Comparison of ENCODE assay signal across 1 cellular context in the genomic region with DNA sequence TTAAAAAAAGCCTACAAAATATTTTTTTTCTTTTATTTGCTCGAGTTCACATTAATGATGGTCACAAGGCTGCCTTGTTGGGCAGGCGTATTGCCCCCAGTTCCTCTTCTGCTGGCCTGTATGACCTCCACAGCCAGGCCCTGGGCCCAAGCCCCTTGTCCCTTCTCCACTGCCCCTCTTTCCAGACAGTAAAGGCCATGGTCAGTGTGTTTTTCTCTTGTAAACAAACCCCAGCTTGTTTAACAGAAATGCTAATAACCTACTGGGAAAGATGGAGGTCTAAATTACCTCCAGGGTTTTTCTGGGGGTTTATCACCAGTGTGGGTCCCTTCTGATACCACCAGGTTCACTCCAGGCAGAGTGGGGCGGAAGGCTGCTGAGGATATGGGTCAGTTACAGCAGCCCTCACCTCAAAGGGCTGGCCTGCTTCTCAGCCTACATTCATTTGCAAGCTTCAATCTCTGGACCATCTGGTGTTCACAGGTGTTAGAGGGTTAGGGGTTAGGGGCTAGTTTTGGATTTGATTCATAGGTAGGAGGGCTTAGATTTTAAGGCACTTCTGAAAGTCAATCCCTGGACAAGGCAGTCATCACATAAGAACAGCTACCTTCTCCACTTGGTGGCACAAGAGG.
TF ChIP-seq lines count a peak whose summit lies in the region.

No MANE protein-coding gene starts in this region.

TF ChIP-seq in GM12878, 131 proteins besides CTCF, POLR2A, EP300 and RAD21:
- TF ChIP-seq, protein P1, sequence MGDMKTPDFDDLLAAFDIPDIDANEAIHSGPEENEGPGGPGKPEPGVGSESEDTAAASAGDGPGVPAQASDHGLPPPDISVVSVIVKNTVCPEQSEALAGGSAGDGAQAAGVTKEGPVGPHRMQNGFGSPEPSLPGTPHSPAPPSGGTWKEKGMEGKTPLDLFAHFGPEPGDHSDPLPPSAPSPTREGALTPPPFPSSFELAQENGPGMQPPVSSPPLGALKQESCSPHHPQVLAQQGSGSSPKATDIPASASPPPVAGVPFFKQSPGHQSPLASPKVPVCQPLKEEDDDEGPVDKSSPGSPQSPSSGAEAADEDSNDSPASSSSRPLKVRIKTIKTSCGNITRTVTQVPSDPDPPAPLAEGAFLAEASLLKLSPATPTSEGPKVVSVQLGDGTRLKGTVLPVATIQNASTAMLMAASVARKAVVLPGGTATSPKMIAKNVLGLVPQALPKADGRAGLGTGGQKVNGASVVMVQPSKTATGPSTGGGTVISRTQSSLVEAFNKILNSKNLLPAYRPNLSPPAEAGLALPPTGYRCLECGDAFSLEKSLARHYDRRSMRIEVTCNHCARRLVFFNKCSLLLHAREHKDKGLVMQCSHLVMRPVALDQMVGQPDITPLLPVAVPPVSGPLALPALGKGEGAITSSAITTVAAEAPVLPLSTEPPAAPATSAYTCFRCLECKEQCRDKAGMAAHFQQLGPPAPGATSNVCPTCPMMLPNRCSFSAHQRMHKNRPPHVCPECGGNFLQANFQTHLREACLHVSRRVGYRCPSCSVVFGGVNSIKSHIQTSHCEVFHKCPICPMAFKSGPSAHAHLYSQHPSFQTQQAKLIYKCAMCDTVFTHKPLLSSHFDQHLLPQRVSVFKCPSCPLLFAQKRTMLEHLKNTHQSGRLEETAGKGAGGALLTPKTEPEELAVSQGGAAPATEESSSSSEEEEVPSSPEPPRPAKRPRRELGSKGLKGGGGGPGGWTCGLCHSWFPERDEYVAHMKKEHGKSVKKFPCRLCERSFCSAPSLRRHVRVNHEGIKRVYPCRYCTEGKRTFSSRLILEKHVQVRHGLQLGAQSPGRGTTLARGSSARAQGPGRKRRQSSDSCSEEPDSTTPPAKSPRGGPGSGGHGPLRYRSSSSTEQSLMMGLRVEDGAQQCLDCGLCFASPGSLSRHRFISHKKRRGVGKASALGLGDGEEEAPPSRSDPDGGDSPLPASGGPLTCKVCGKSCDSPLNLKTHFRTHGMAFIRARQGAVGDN (IDR thresholded peaks at IDR 0.05): no peak
- no peak for TF ChIP-seq ZBED1 (IDR thresholded peaks at IDR 0.05; ENCODE audit: borderline replicate concordance)
- TF ChIP-seq BCL11A (IDR thresholded peaks at IDR 0.05; ENCODE audit: low read depth, low read length): no peak
- TF ChIP-seq, protein P2, sequence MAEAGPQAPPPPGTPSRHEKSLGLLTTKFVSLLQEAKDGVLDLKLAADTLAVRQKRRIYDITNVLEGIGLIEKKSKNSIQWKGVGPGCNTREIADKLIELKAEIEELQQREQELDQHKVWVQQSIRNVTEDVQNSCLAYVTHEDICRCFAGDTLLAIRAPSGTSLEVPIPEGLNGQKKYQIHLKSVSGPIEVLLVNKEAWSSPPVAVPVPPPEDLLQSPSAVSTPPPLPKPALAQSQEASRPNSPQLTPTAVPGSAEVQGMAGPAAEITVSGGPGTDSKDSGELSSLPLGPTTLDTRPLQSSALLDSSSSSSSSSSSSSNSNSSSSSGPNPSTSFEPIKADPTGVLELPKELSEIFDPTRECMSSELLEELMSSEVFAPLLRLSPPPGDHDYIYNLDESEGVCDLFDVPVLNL (IDR thresholded peaks at IDR 0.05; ENCODE audit: low read depth, low read length): no peak
- TF ChIP-seq TARDBP (IDR thresholded peaks at IDR 0.05; ENCODE audit: borderline replicate concordance): no peak
- TF ChIP-seq ZSCAN29 (IDR thresholded peaks at IDR 0.05): no peak
- TF ChIP-seq SREBF2 (IDR thresholded peaks at IDR 0.05; ENCODE audit: low read length): no peak
- TF ChIP-seq, protein P3, sequence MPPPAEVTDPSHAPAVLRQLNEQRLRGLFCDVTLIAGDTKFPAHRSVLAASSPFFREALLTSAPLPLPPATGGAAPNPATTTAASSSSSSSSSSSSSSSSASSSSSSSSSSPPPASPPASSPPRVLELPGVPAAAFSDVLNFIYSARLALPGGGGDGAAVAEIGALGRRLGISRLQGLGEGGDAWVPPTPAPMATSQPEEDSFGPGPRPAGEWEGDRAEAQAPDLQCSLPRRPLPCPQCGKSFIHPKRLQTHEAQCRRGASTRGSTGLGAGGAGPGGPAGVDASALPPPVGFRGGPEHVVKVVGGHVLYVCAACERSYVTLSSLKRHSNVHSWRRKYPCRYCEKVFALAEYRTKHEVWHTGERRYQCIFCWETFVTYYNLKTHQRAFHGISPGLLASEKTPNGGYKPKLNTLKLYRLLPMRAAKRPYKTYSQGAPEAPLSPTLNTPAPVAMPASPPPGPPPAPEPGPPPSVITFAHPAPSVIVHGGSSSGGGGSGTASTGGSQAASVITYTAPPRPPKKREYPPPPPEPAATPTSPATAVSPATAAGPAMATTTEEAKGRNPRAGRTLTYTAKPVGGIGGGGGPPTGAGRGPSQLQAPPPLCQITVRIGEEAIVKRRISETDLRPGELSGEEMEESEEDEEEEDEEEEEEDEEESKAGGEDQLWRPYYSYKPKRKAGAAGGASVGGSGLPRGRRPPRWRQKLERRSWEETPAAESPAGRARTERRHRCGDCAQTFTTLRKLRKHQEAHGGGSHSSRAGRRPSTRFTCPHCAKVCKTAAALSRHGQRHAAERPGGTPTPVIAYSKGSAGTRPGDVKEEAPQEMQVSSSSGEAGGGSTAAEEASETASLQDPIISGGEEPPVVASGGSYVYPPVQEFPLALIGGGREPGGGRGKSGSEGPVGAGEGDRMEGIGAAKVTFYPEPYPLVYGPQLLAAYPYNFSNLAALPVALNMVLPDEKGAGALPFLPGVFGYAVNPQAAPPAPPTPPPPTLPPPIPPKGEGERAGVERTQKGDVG (CRISPR knock-in tag; IDR thresholded peaks at IDR 0.05): no peak
- no peak for TF ChIP-seq TAF1 (IDR thresholded peaks at IDR 0.05; ENCODE audit: borderline replicate concordance, low read depth, low read length)
- no peak for TF ChIP-seq TCF12 (IDR thresholded peaks at IDR 0.05; ENCODE audit: low read depth, low read length)
- no peak for TF ChIP-seq NR2F1 (conservative IDR thresholded peaks at IDR 0.05)
- TF ChIP-seq, protein P4, sequence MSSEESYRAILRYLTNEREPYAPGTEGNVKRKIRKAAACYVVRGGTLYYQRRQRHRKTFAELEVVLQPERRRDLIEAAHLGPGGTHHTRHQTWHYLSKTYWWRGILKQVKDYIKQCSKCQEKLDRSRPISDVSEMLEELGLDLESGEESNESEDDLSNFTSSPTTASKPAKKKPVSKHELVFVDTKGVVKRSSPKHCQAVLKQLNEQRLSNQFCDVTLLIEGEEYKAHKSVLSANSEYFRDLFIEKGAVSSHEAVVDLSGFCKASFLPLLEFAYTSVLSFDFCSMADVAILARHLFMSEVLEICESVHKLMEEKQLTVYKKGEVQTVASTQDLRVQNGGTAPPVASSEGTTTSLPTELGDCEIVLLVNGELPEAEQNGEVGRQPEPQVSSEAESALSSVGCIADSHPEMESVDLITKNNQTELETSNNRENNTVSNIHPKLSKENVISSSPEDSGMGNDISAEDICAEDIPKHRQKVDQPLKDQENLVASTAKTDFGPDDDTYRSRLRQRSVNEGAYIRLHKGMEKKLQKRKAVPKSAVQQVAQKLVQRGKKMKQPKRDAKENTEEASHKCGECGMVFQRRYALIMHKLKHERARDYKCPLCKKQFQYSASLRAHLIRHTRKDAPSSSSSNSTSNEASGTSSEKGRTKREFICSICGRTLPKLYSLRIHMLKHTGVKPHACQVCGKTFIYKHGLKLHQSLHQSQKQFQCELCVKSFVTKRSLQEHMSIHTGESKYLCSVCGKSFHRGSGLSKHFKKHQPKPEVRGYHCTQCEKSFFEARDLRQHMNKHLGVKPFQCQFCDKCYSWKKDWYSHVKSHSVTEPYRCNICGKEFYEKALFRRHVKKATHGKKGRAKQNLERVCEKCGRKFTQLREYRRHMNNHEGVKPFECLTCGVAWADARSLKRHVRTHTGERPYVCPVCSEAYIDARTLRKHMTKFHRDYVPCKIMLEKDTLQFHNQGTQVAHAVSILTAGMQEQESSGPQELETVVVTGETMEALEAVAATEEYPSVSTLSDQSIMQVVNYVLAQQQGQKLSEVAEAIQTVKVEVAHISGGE (CRISPR knock-in tag; IDR thresholded peaks at IDR 0.05): no peak
- TF ChIP-seq ZNF622 (IDR thresholded peaks at IDR 0.05): no peak
- TF ChIP-seq, protein P5, sequence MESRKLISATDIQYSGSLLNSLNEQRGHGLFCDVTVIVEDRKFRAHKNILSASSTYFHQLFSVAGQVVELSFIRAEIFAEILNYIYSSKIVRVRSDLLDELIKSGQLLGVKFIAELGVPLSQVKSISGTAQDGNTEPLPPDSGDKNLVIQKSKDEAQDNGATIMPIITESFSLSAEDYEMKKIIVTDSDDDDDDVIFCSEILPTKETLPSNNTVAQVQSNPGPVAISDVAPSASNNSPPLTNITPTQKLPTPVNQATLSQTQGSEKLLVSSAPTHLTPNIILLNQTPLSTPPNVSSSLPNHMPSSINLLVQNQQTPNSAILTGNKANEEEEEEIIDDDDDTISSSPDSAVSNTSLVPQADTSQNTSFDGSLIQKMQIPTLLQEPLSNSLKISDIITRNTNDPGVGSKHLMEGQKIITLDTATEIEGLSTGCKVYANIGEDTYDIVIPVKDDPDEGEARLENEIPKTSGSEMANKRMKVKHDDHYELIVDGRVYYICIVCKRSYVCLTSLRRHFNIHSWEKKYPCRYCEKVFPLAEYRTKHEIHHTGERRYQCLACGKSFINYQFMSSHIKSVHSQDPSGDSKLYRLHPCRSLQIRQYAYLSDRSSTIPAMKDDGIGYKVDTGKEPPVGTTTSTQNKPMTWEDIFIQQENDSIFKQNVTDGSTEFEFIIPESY (IDR thresholded peaks at IDR 0.05): no peak
